8 cellular contexts compared by ENCODE assay signal in genomic region chr2:121530563-121531334, GRCh38. TPM values are rescaled to one million over a fixed set of nuclear protein-coding genes. Genes with fewer than 3 reads are reported as not detected.
DNase-seq lines count a peak whose midpoint lies in the region; ATAC-seq and TF ChIP-seq lines count a peak whose summit lies in the region.

Gene RNU4ATAC (plus strand): TSS chr2:121530880.

- peak; percentile 71 for ATAC-seq in GM21447 (IDR thresholded peaks at IDR 0.05; ENCODE audit: unreplicated experiment)

- H3K9ac ChIP-seq in HUES64 (ENCODE audit: low read depth, low read length): peak within 1 kb of the TSS; percentile 92
- H3K9ac ChIP-seq in OCI-LY3 (ENCODE audit: low read length): peak within 1 kb of the TSS; percentile 67
- H3K9ac ChIP-seq in mucosa of rectum (ENCODE audit: low read depth in 1 of 2, low read length in 2 of 2): peak within 1 kb of the TSS; percentile 78 to 89

- peaks cover 38% of the 10 kb centered on the region for H3K79me2 ChIP-seq in OCI-LY3 (ENCODE audit: low read length)

- no peaks in the 10 kb centered on the region for H3K9me3 ChIP-seq in HUES64 (ENCODE audit: insufficient read depth, low read depth, low read length)
- no peaks in the 10 kb centered on the region for H3K9me3 ChIP-seq in OCI-LY3 (ENCODE audit: insufficient read depth, low read length)
- no peaks in the 10 kb centered on the region for H3K9me3 ChIP-seq in mucosa of rectum (ENCODE audit: control insufficient read depth in 2 of 2, low read length in 2 of 2)

- peak; percentile 100 for TF ChIP-seq POLR2A in erythroblast (IDR thresholded peaks at IDR 0.05; ENCODE audit: low read length)

- H3K4me2 ChIP-seq in OCI-LY3 (ENCODE audit: low read length): peak within 1 kb of the TSS; percentile 54

- H4K20me1 ChIP-seq in OCI-LY3 (ENCODE audit: insufficient read depth, low read length): peaks cover 38% of the 10 kb centered on the region

- peaks cover 18% of the 10 kb centered on the region for H3K36me3 ChIP-seq in HUES64 (ENCODE audit: insufficient read depth, low read length)
- peaks cover 10% of the 10 kb centered on the region for H3K36me3 ChIP-seq in OCI-LY3 (replicated peaks; ENCODE audit: low read depth, low read length)
- H3K36me3 ChIP-seq in mucosa of rectum (ENCODE audit: control insufficient read depth in 2 of 2, insufficient read depth in 2 of 2, low read length in 2 of 2): peaks cover 0 to 8% of the 10 kb centered on the region in 2 donors

- H3K4me3 ChIP-seq in HUES64 (ENCODE audit: low read length) (peak within 1 kb of the TSS; percentile 96), OCI-LY3 (ENCODE audit: low read length) (peak within 1 kb of the TSS; percentile 91), mucosa of rectum (ENCODE audit: low read length in 2 of 2) (peak within 1 kb of the TSS; percentile 85 to 94)

- H3K4me1 ChIP-seq in HUES64 (ENCODE audit: insufficient read depth, low read length) (peaks cover 32% of the 10 kb centered on the region), OCI-LY3 (ENCODE audit: low read length) (peaks cover 33% of the 10 kb centered on the region), mucosa of rectum (ENCODE audit: control insufficient read depth in 2 of 2, insufficient read depth in 2 of 2, low read length in 2 of 2) (peaks cover 5 to 9% of the 10 kb centered on the region in 2 donors)

- H3K27ac ChIP-seq in HUES64 (ENCODE audit: low read depth, low read length): peak within 1 kb of the TSS; percentile 98
- peak within 1 kb of the TSS; percentile 94 for H3K27ac ChIP-seq in OCI-LY3 (ENCODE audit: low read length)
- peak within 1 kb of the TSS; percentile 96 to 99 for H3K27ac ChIP-seq in mucosa of rectum (ENCODE audit: low read depth in 2 of 2, low read length in 2 of 2)

- DNase-seq in DMS 273 treated with DMSO at 0.1 percent for 48 hours (lab: John Stamatoyannopoulos, UW): peak; percentile 99
- DNase-seq in activated T-cell treated with anti-CD3 and anti-CD28 coated beads for 4 hours: peak; percentile 77
- peak; percentile 95 to 97 for DNase-seq in erythroblast (lab: John Stamatoyannopoulos, UW)
- peak; percentile 89 for DNase-seq in stimulated activated CD8-positive, alpha-beta memory T cell treated with anti-CD3 and anti-CD28 coated beads, Interleukin-4, amount 100 ng/mL, for 48 hours

- peak within 1 kb of the TSS; percentile 55; the same call in 1 of the 2 replicates for H2AFZ ChIP-seq in OCI-LY3 (ENCODE audit: low read depth, low read length)

- 1% methylated on average over 47 of the region's 47 CpGs for WGBS in HUES64

- TF ChIP-seq CTCF in OCI-LY3 (IDR thresholded peaks at IDR 0.05; ENCODE audit: low read depth, low read length): peak; percentile 67

- H3K27me3 ChIP-seq in HUES64 (ENCODE audit: insufficient read depth, low read length) (no peaks in the 10 kb centered on the region), OCI-LY3 (ENCODE audit: low read depth, low read length) (no peaks in the 10 kb centered on the region), mucosa of rectum (ENCODE audit: control insufficient read depth in 2 of 2, insufficient read depth in 2 of 2, low read length in 2 of 2) (no peaks in the 10 kb centered on the region)

RNA-seq across cellular contexts. Expression of gene RNU4ATAC, which starts in this region (rescaled TPM):
- 3,162 TPM for polyA plus RNA-seq in HUES64 (2013, experiment 1 of 2)
- polyA plus RNA-seq in HUES64 (2013, experiment 2 of 2): 3,959 TPM

Comparison
In these comparisons a context has a peak if more than half of its experiments do, and no peak if none do; other contexts are left out.
1. Peak in every context shown above with its lines: DNase-seq, ATAC-seq, H3K4me3 ChIP-seq and H3K27ac ChIP-seq.